21 cellular contexts compared by ENCODE assay signal in genomic region chr5:1746371-1747078, GRCh38. TPM values are rescaled to one million over a fixed set of nuclear protein-coding genes. Genes with fewer than 3 reads are reported as not detected.
A peak's percentile ranks its signal among the peaks of the same experiment; 100 is the strongest.
DNase-seq lines count a peak whose midpoint lies in the region; ATAC-seq and TF ChIP-seq lines count a peak whose summit lies in the region.
"Had no signal": no experiment of that assay in that cellular context is flagged by ENCODE, and none has a peak within 500 bp of the region (broad histone marks: within the 10 kb centered on the region; RNA-seq: fewer than 3 reads in every experiment).

No MANE protein-coding gene starts in this region.

- no peak overlapping the region for H3K4me3 ChIP-seq in sigmoid colon

- WGBS in sigmoid colon, 2 donors, result 92% methylated on average over 63 of the region's 63 CpGs

- TF ChIP-seq POLR2A in sigmoid colon (IDR thresholded peaks at IDR 0.05), result no peak

- no peaks in the 10 kb centered on the region for H3K36me3 ChIP-seq in sigmoid colon

- intact Hi-C loops in sigmoid colon (cut with DNase I), result no loop called here

- H3K27ac ChIP-seq in sigmoid colon, result no peak overlapping the region
- H3K27ac ChIP-seq: 22Rv1, parathyroid adenoma had no signal

- ATAC-seq in GM21367 (IDR thresholded peaks at IDR 0.05; ENCODE audit: unreplicated experiment), result no peak
- ATAC-seq in GM21723 (IDR thresholded peaks at IDR 0.05; ENCODE audit: unreplicated experiment), result no peak
- ATAC-seq: HCT116, natural killer cell, PC-3 had no signal

- H3K4me1 ChIP-seq in sigmoid colon, result no peaks in the 10 kb centered on the region
- H3K4me1 ChIP-seq: parathyroid adenoma had no signal

- peaks cover 0 to 5% (median 0%) of the 10 kb centered on the region in 3 donors for H3K27me3 ChIP-seq in sigmoid colon

- peak; percentile 63 for DNase-seq in DMS53 (lab: John Stamatoyannopoulos, UW)
- DNase-seq in DMS53 treated with DMSO at 0.1 percent for 48 hours (lab: John Stamatoyannopoulos, UW; ENCODE audit: unreplicated experiment), result no peak
- peak; percentile 30 to 36 for DNase-seq in NCI-H1930 (lab: John Stamatoyannopoulos, UW)
- DNase-seq in islet precursor cell, result peak; percentile 51
- peak; percentile 53 for DNase-seq in sigmoid colon
- no peak for DNase-seq in amygdala (lab: John Stamatoyannopoulos, UW)
- DNase-seq: activated CD4-positive, alpha-beta T cell treated with anti-CD3 and anti-CD28 coated beads for 1 hour; cortex of kidney; DMS79; midbrain; NCI-H1092 treated with DMSO at 0.1 percent for 48 hours; NCI-H2029 treated with DMSO at 0.1 percent for 48 hours; NCI-H345; PC-3; SIG-M5 had no signal

- no peak for TF ChIP-seq CTCF in sigmoid colon (IDR thresholded peaks at IDR 0.05)

- no peak for TF ChIP-seq EP300 in sigmoid colon (IDR thresholded peaks at IDR 0.05)

- no peaks in the 10 kb centered on the region for H3K9me3 ChIP-seq in sigmoid colon

RNA-seq across cellular contexts. Expression of gene MRPL36, which starts 53.1 kb away (rescaled TPM):
- total RNA-seq in sigmoid colon, result 10 to 100 TPM; 32.4 to 59.4 (median 49.2) TPM
- 10 to 100 TPM; 65.9 to 77.9 (median 70.9) TPM for polyA plus RNA-seq in sigmoid colon

RNA-seq across cellular contexts. Expression of gene NDUFS6, which starts 54.7 kb away (rescaled TPM):
- total RNA-seq in sigmoid colon, result 10 to 100 TPM; 34.9 to 82.6 (median 55.4) TPM
- 100 to 1,000 TPM in 2 of 3 donors, 10 to 100 TPM in 1; 94.0 to 156 (median 111) TPM for polyA plus RNA-seq in sigmoid colon

Comparison
In these comparisons a context has a peak if more than half of its experiments do, and no peak if none do; other contexts are left out.
1. DNase-seq: peak in DMS53 (single experiment), NCI-H1930 (2 of 2), islet precursor cell (single experiment) and sigmoid colon (single experiment); none in DMS53 treated with DMSO at 0.1 percent for 48 hours (single experiment) and amygdala (0 of 56).